ENCODE assay signal across 8 cellular contexts in the genomic region with DNA sequence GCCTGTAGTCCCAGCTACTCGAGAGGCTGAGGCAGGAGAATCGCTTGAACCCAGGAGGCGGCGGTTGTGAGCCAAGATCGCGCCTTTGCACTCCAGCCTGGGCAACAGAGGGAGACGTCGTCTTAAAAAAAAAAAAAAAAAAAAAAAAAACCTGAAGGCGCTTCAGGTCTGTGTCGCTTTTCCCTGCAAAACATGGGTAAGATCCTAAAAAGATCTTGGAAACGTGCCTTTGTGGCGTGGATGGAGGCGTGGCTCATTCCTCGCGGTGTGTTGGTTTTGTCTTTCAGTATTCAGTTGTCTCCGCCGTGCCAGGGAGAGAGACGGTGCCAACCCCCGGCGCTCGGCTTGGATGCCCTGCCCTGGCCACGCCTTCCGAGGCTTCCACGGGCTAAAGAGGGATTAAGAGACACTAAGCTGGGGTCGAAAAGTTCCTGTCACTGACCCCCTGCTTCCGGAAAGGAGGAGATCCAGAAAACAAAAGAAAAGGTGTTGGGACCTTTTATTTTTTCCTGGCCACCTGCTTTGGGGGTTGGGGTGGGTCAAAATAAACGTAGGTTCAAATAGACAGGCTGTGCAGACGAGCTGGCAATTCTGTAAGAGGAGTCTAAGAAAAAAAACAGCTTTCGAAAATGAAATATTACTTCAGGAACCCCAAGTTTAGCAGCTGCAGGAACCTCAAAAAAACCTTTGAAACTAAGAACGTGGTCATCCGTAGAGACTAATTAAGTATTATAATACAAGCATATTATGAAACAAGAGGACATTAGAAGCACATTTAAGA. TPM values are rescaled to one million over a fixed set of nuclear protein-coding genes. Genes with fewer than 3 reads are reported as not detected.
DNase-seq lines count a peak whose midpoint lies in the region; ATAC-seq and TF ChIP-seq lines count a peak whose summit lies in the region.

No MANE protein-coding gene starts in this region.

- peak overlapping the region; percentile 99 for H3K4me3 Mint-ChIP-seq in activated naive CD4-positive, alpha-beta T cell treated with anti-CD3 and anti-CD28 coated beads, Interleukin-2, amount 50 U/mL, for 24 hours

- H3K9me3 Mint-ChIP-seq in activated naive CD4-positive, alpha-beta T cell treated with anti-CD3 and anti-CD28 coated beads, Interleukin-2, amount 50 U/mL, for 24 hours = no peaks in the 10 kb centered on the region

- ATAC-seq in HG03064 (IDR thresholded peaks at IDR 0.05; ENCODE audit: low read depth, unreplicated experiment) = peak; percentile 22
- no peak for ATAC-seq in GM19397 (IDR thresholded peaks at IDR 0.05; ENCODE audit: unreplicated experiment)

- DNase-seq in GDM1 (lab: John Stamatoyannopoulos, UW) (peak; percentile 4), OCI-M1 (lab: John Stamatoyannopoulos, UW) (peak; percentile 7), right atrium auricular region (ENCODE audit: low spot score) (no peak), sigmoid colon (peak; percentile 74), NCI-H1436 (lab: John Stamatoyannopoulos, UW) (no peak)

- H3K36me3 ChIP-seq in right atrium auricular region (no peaks in the 10 kb centered on the region), sigmoid colon (no peaks in the 10 kb centered on the region)

- peaks cover 0 to 23% of the 10 kb centered on the region in 2 donors for H3K4me1 ChIP-seq in right atrium auricular region
- H3K4me1 ChIP-seq in sigmoid colon = peaks cover 0 to 23% (median 13%) of the 10 kb centered on the region in 4 donors

- TF ChIP-seq CTCF in right atrium auricular region (IDR thresholded peaks at IDR 0.05) (no peak), sigmoid colon (IDR thresholded peaks at IDR 0.05) (no peak)

- intact Hi-C loops in sigmoid colon (cut with DNase I) = no loop called here

- H3K27me3 ChIP-seq in right atrium auricular region (no peaks in the 10 kb centered on the region), sigmoid colon (no peaks in the 10 kb centered on the region)

- WGBS in sigmoid colon, 2 donors = 1 to 2% methylated on average over 31 of the region's 31 CpGs

- peaks cover 31% of the 10 kb centered on the region for H3K4me1 Mint-ChIP-seq in activated naive CD4-positive, alpha-beta T cell treated with anti-CD3 and anti-CD28 coated beads, Interleukin-2, amount 50 U/mL, for 24 hours

- no peak for TF ChIP-seq POLR2A in sigmoid colon (IDR thresholded peaks at IDR 0.05)

- peak overlapping the region; percentile 97 for H3K27ac Mint-ChIP-seq in activated naive CD4-positive, alpha-beta T cell treated with anti-CD3 and anti-CD28 coated beads, Interleukin-2, amount 50 U/mL, for 24 hours

- no peaks in the 10 kb centered on the region for H3K9me3 ChIP-seq in right atrium auricular region
- no peaks in the 10 kb centered on the region for H3K9me3 ChIP-seq in sigmoid colon

- no peak for TF ChIP-seq EP300 in sigmoid colon (IDR thresholded peaks at IDR 0.05)

- H3K36me3 Mint-ChIP-seq in activated naive CD4-positive, alpha-beta T cell treated with anti-CD3 and anti-CD28 coated beads, Interleukin-2, amount 50 U/mL, for 24 hours = peaks cover 5% of the 10 kb centered on the region

- H3K27ac ChIP-seq in right atrium auricular region (no peak overlapping the region), sigmoid colon (peak overlapping the region in 2 of 4 donors; percentile 69 to 73)

- H3K4me3 ChIP-seq in right atrium auricular region = peak overlapping the region; percentile 49 to 69
- H3K4me3 ChIP-seq in sigmoid colon = peak overlapping the region; percentile 53 to 70 (median 62)

- no peaks in the 10 kb centered on the region for H3K27me3 Mint-ChIP-seq in activated naive CD4-positive, alpha-beta T cell treated with anti-CD3 and anti-CD28 coated beads, Interleukin-2, amount 50 U/mL, for 24 hours

RNA-seq across cellular contexts. Expression of a gene that starts 1.1 kb away (rescaled TPM):
- 1 to 10 TPM; 5.8 to 6.0 TPM for total RNA-seq in right atrium auricular region
- 1 to 10 TPM in 3 of 4 donors, under 1 TPM in 1; 0.83 to 9.3 (median 3.7) TPM for total RNA-seq in sigmoid colon
- 10 to 100 TPM in 1 of 3 donors, 1 to 10 TPM in 2; 3.7 to 15.4 (median 6.0) TPM for polyA plus RNA-seq in sigmoid colon

Comparison
In these comparisons a context has a peak if more than half of its experiments do, and no peak if none do; other contexts are left out.
1. DNase-seq: peak in GDM1 (single experiment), OCI-M1 (single experiment) and sigmoid colon (single experiment); none in right atrium auricular region (single experiment) and NCI-H1436 (single experiment).